8 cellular contexts compared by ENCODE assay signal in genomic region chr4:169658970-169659735, GRCh38. TPM values are rescaled to one million over a fixed set of nuclear protein-coding genes. Genes with fewer than 3 reads are reported as not detected.
DNase-seq lines count a peak whose midpoint lies in the region; ATAC-seq and TF ChIP-seq lines count a peak whose summit lies in the region.

No MANE protein-coding gene starts in this region.

- H3K4me1 ChIP-seq in fibroblast of lung (ENCODE audit: control insufficient read depth, extremely low read depth, insufficient read depth, low read length): no peaks in the 10 kb centered on the region
- peaks cover 19% of the 10 kb centered on the region for H3K4me1 ChIP-seq in skeletal muscle satellite cell (ENCODE audit: control insufficient read depth, insufficient read depth, low read length)
- H3K4me1 ChIP-seq in mucosa of descending colon (ENCODE audit: low read depth): peaks cover 9% of the 10 kb centered on the region

- peak overlapping the region; percentile 96 for H3K27ac ChIP-seq in fibroblast of lung (ENCODE audit: insufficient read depth, low read length)

- DNase-seq in DMS 273 (lab: John Stamatoyannopoulos, UW; ENCODE audit: unreplicated experiment) (peak; percentile 18), DMS 273 treated with DMSO at 0.1 percent for 48 hours (lab: John Stamatoyannopoulos, UW) (no peak), SK-MEL-5 (ENCODE audit: low read depth, low spot score) (peak; percentile 25), fibroblast of lung (ENCODE audit: low read depth in 2 of 2) (no peak), DMS153 (lab: John Stamatoyannopoulos, UW) (no peak), UCSD-AML1 (lab: John Stamatoyannopoulos, UW; ENCODE audit: unreplicated experiment) (no peak), mucosa of descending colon (no peak)

- no peaks in the 10 kb centered on the region for H4K20me1 ChIP-seq in fibroblast of lung (ENCODE audit: control insufficient read depth, extremely low read depth, insufficient read depth, low read length)

- H3K9ac ChIP-seq in fibroblast of lung (ENCODE audit: insufficient read depth, low read length): peak overlapping the region; percentile 57
- peak overlapping the region; percentile 80 for H3K9ac ChIP-seq in skeletal muscle satellite cell (ENCODE audit: low read depth, low read length)

- H3K27me3 ChIP-seq in fibroblast of lung (ENCODE audit: control insufficient read depth, insufficient read depth, low read length): no peaks in the 10 kb centered on the region
- H3K27me3 ChIP-seq in skeletal muscle satellite cell (ENCODE audit: control insufficient read depth, insufficient read depth, low read length): no peaks in the 10 kb centered on the region

- in situ Hi-C loops in SK-MEL-5 (cut with HindIII; ENCODE audit: low pct_unique_long_range_greater_than_20kb, low sequenced_read_pairs): no loop called here

- H3K36me3 ChIP-seq in fibroblast of lung (ENCODE audit: control insufficient read depth, insufficient read depth, low read length) (no peaks in the 10 kb centered on the region), skeletal muscle satellite cell (ENCODE audit: insufficient read depth, low read length) (no peaks in the 10 kb centered on the region), mucosa of descending colon (ENCODE audit: low read depth) (no peaks in the 10 kb centered on the region)

- H3K4me3 ChIP-seq in fibroblast of lung (replicated peaks in 1 of 4; ENCODE audit: control extremely low read depth in 1 of 4, insufficient read depth in 1 of 4, low read depth in 3 of 4, low read length in 4 of 4) (peak overlapping the region; percentile 63 to 91 (median 66)), skeletal muscle satellite cell (ENCODE audit: low read length) (peak overlapping the region; percentile 37), mucosa of descending colon (no peak overlapping the region)

- H2AFZ ChIP-seq in fibroblast of lung (ENCODE audit: low read length): no peak overlapping the region

- intact Hi-C loops in mucosa of descending colon (cut with DNase I, micrococcal nuclease): loop anchor here in 1 of 2 donors (5.0 kb wide), 1 partner anchor 37 kb away; the partner anchor contains the start of gene CLCN3

- TF ChIP-seq CTCF in fibroblast of lung (conservative IDR thresholded peaks at IDR 0.05 in 1 of 2, IDR thresholded peaks at IDR 0.05 in 1 of 2; ENCODE audit: low read depth in 1 of 2, low read length in 2 of 2) (no peak), mucosa of descending colon (IDR thresholded peaks at IDR 0.05) (no peak)

- peaks cover 24% of the 10 kb centered on the region for H3K79me2 ChIP-seq in fibroblast of lung (ENCODE audit: control insufficient read depth, insufficient read depth, low read length)

- H3K9me3 ChIP-seq in fibroblast of lung (ENCODE audit: control insufficient read depth, insufficient read depth, low read depth, low read length) (no peaks in the 10 kb centered on the region), skeletal muscle satellite cell (replicated peaks; ENCODE audit: low read length) (no peaks in the 10 kb centered on the region), mucosa of descending colon (no peaks in the 10 kb centered on the region)

- ATAC-seq in mucosa of descending colon: no peak

- H3K4me2 ChIP-seq in fibroblast of lung (ENCODE audit: extremely low read depth, insufficient read depth, low read length) (peak overlapping the region; percentile 98), skeletal muscle satellite cell (ENCODE audit: low read length) (peak overlapping the region; percentile 88)

RNA-seq across cellular contexts. Expression of gene CLCN3, which starts 38.8 kb away (rescaled TPM):
- total RNA-seq in SK-MEL-5 (2014; rRNA removed; shearing (Covaris generic)): 53.8 and 54.5 TPM in 2 replicates
- 44.6 and 60.1 TPM in 2 replicates for polyA plus RNA-seq in SK-MEL-5 (2015; cell fraction: cytosol; rRNA removed)
- polyA plus RNA-seq in SK-MEL-5 (2015; cell fraction: nucleus; rRNA removed): 27.3 and 34.1 TPM in 2 replicates
- total RNA-seq in fibroblast of lung: 61.6 and 92.2 TPM in 2 replicates
- 51.7 and 58.1 TPM in 2 replicates for polyA plus RNA-seq in fibroblast of lung
- polyA plus RNA-seq in fibroblast of lung (2012): 34.2 and 36.2 TPM in 2 replicates
- polyA minus RNA-seq in fibroblast of lung (ENCODE audit: low replicate concordance): 12.7 and 17.2 TPM in 2 replicates
- total RNA-seq in skeletal muscle satellite cell (2012; rRNA removed): 27.7 and 38.5 TPM in 2 replicates
- total RNA-seq in mucosa of descending colon: 100 to 1,000 TPM in 2 of 3 donors, 10 to 100 TPM in 1; 68.2 to 127 (median 125) TPM

RNA-seq across cellular contexts. Expression of gene NEK1, which starts 46.8 kb away (rescaled TPM):
- total RNA-seq in SK-MEL-5 (2014; rRNA removed; shearing (Covaris generic)): 7.6 and 8.5 TPM in 2 replicates
- polyA plus RNA-seq in SK-MEL-5 (2015; cell fraction: cytosol; rRNA removed): 7.0 and 10.0 TPM in 2 replicates
- polyA plus RNA-seq in SK-MEL-5 (2015; cell fraction: nucleus; rRNA removed): 14.8 and 19.1 TPM in 2 replicates
- 13.9 and 17.0 TPM in 2 replicates for total RNA-seq in fibroblast of lung
- polyA plus RNA-seq in fibroblast of lung: 8.6 and 8.9 TPM in 2 replicates
- polyA plus RNA-seq in fibroblast of lung (2012): 8.1 and 8.5 TPM in 2 replicates
- polyA minus RNA-seq in fibroblast of lung (ENCODE audit: low replicate concordance): 2.1 and 7.4 TPM in 2 replicates
- 5.8 and 6.8 TPM in 2 replicates for total RNA-seq in skeletal muscle satellite cell (2012; rRNA removed)
- 10 to 100 TPM in 2 of 3 donors, 1 to 10 TPM in 1; 8.2 to 16.6 (median 10.8) TPM for total RNA-seq in mucosa of descending colon

Comparison
In these comparisons a context has a peak if more than half of its experiments do, and no peak if none do; other contexts are left out.
1. DNase-seq: peak in DMS 273 (single experiment) and SK-MEL-5 (single experiment); none in DMS 273 treated with DMSO at 0.1 percent for 48 hours (single experiment), fibroblast of lung (0 of 2), DMS153 (single experiment), UCSD-AML1 (single experiment) and mucosa of descending colon (0 of 3).